Comparison of ENCODE assay signal across 7 cellular contexts in genomic region chr19:1267441-1268391, GRCh38. TPM values are rescaled to one million over a fixed set of nuclear protein-coding genes. Genes with fewer than 3 reads are reported as not detected.
DNase-seq lines count a peak whose midpoint lies in the region; ATAC-seq and TF ChIP-seq lines count a peak whose summit lies in the region.

No MANE protein-coding gene starts in this region.

- no peak for DNase-seq in activated B cell treated with CpG ODN at 0.5 μM for 24 hours
- no peak for DNase-seq in glutamatergic neuron
- peak; percentile 87 for DNase-seq in spleen
- no peak for DNase-seq in NCI-H187 treated with DMSO at 0.1 percent for 48 hours (lab: John Stamatoyannopoulos, UW)
- no peak for DNase-seq in stimulated activated naive CD4-positive, alpha-beta T cell (lab: John Stamatoyannopoulos, UW)
- no peak for DNase-seq in effector CD8-positive, alpha-beta T cell (lab: John Stamatoyannopoulos, UW)

- H3K4me3 Mint-ChIP-seq in activated B cell treated with CpG ODN at 0.5 μM for 24 hours (peak overlapping the region; percentile 57), glutamatergic neuron (ENCODE audit: unreplicated experiment) (peak overlapping the region; percentile 76)

- H3K27ac Mint-ChIP-seq in activated B cell treated with CpG ODN at 0.5 μM for 24 hours (peak overlapping the region; percentile 56), glutamatergic neuron (ENCODE audit: unreplicated experiment) (peak overlapping the region; percentile 38)

- H3K27ac ChIP-seq in HUES48 (ENCODE audit: low read depth, low read length) = no peak overlapping the region
- H3K27ac ChIP-seq in spleen = peak overlapping the region in 4 of 8 donors; percentile 81 to 100 (median 100)

- TF ChIP-seq CTCF in activated B cell treated with CpG ODN at 0.5 μM for 24 hours (IDR thresholded peaks at IDR 0.05) (no peak), glutamatergic neuron (IDR thresholded peaks at IDR 0.05; ENCODE audit: partially characterized antibody, unreplicated experiment) (no peak), spleen (IDR thresholded peaks at IDR 0.05 in 8 of 11, conservative IDR thresholded peaks at IDR 0.05 in 3 of 11) (peak in 2 of 11 experiments; percentile 2 to 8)

- peaks cover 28% of the 10 kb centered on the region for H3K36me3 Mint-ChIP-seq in activated B cell treated with CpG ODN at 0.5 μM for 24 hours (ENCODE audit: low read depth)
- H3K36me3 Mint-ChIP-seq in glutamatergic neuron (ENCODE audit: unreplicated experiment) = no peaks in the 10 kb centered on the region

- no peak for ATAC-seq in activated B cell treated with CpG ODN at 0.5 μM for 24 hours (ENCODE audit: low read depth)

- H3K27me3 Mint-ChIP-seq in activated B cell treated with CpG ODN at 0.5 μM for 24 hours (no peaks in the 10 kb centered on the region), glutamatergic neuron (ENCODE audit: unreplicated experiment) (peaks cover 15% of the 10 kb centered on the region)

- H3K9ac ChIP-seq in HUES48 (ENCODE audit: low read depth, low read length) = no peak overlapping the region

- H3K36me3 ChIP-seq in HUES48 (ENCODE audit: control insufficient read depth, insufficient read depth, low read length) (peaks cover 23% of the 10 kb centered on the region), spleen (peaks cover 0 to 27% (median 22%) of the 10 kb centered on the region in 6 donors)

- CTCF ChIA-PET in activated B cell treated with CpG ODN at 0.5 μM for 24 hours (lab: Charles Lee) = interaction anchor here (1.5 to 9.8 kb wide), 4 partner anchors 14 to 25 kb away, joined by 8 to 540 read pairs (median 18); partner anchors contain the start of gene ATP5F1D

- intact Hi-C loops in activated B cell treated with CpG ODN at 0.5 μM for 24 hours (cut with micrococcal nuclease) = loop anchor here (2.0 kb wide), 2 partner anchors 139 to 471 kb away; partner anchors contain the start of genes DAZAP1 and PTBP1
- intact Hi-C loops in spleen (cut with DNase I; ENCODE audit: low total_unique reads) = loop anchor here (2.0 kb wide), 1 partner anchor 23 kb away; no protein-coding TSS in a partner anchor

- 34 to 43% (median 36%) methylated on average over 29 to 43 of the region's 43 CpGs for WGBS in spleen, 5 donors

- H3K27me3 ChIP-seq in HUES48 (ENCODE audit: control insufficient read depth, insufficient read depth, low read length) (peaks cover 11% of the 10 kb centered on the region), spleen (replicated peaks in 1 of 7) (no peaks in the 10 kb centered on the region)

- peak overlapping the region; percentile 63 for H3K4me3 ChIP-seq in HUES48 (ENCODE audit: low read depth, low read length)
- H3K4me3 ChIP-seq in spleen = peak overlapping the region in 5 of 8 donors; percentile 56 to 90 (median 61)

- H3K4me1 ChIP-seq in HUES48 (ENCODE audit: control insufficient read depth, insufficient read depth, low read length) (peaks cover 27% of the 10 kb centered on the region), spleen (peaks cover 73 to 96% (median 94%) of the 10 kb centered on the region in 6 donors)

- POLR2A ChIA-PET in activated B cell treated with CpG ODN at 0.5 μM for 24 hours (lab: Charles Lee) = interaction anchor here (1.0 to 11.5 kb wide), 7 partner anchors 8 to 173 kb away, joined by 4 to 824 read pairs (median 28); partner anchors contain the start of genes ATP5F1D, CBARP, FAM174C and POLR2E

- H3K9me3 ChIP-seq in HUES48 (ENCODE audit: control insufficient read depth, insufficient read depth, low read length) (no peaks in the 10 kb centered on the region), spleen (no peaks in the 10 kb centered on the region)

- TF ChIP-seq POLR2A in spleen (IDR thresholded peaks at IDR 0.05) = no peak

- peaks cover 81% of the 10 kb centered on the region for H3K4me1 Mint-ChIP-seq in activated B cell treated with CpG ODN at 0.5 μM for 24 hours
- peaks cover 41% of the 10 kb centered on the region for H3K4me1 Mint-ChIP-seq in glutamatergic neuron (ENCODE audit: low read depth, unreplicated experiment)

- H3K9me3 Mint-ChIP-seq in activated B cell treated with CpG ODN at 0.5 μM for 24 hours (no peaks in the 10 kb centered on the region), glutamatergic neuron (ENCODE audit: unreplicated experiment) (peaks cover 16% of the 10 kb centered on the region)

RNA-seq across cellular contexts. Expression of gene CIRBP, which starts 1.4 kb away (rescaled TPM):
- total RNA-seq in activated B cell treated with CpG ODN at 0.5 μM for 24 hours (399 and 400 TPM in 2 replicates), glutamatergic neuron (ENCODE audit: unreplicated experiment) (341 TPM), spleen (100 to 1,000 TPM; 333 to 672 (median 514) TPM)
- polyA plus RNA-seq in spleen = 100 to 1,000 TPM; 406 to 894 (median 843) TPM

RNA-seq across cellular contexts. Expression of gene FAM174C, which starts 7.6 kb away (rescaled TPM):
- total RNA-seq in activated B cell treated with CpG ODN at 0.5 μM for 24 hours (47.9 and 52.0 TPM in 2 replicates), glutamatergic neuron (ENCODE audit: unreplicated experiment) (17.3 TPM), spleen (10 to 100 TPM; 35.8 to 69.6 (median 43.9) TPM)
- 100 to 1,000 TPM in 1 of 3 donors, 10 to 100 TPM in 2; 82.9 to 134 (median 88.6) TPM for polyA plus RNA-seq in spleen

RNA-seq across cellular contexts. Expression of gene EFNA2, which starts 18.0 kb away (rescaled TPM):
- not detected in 2 replicates for total RNA-seq in activated B cell treated with CpG ODN at 0.5 μM for 24 hours
- 61.4 TPM for total RNA-seq in glutamatergic neuron (ENCODE audit: unreplicated experiment)
- total RNA-seq in spleen = not detected
- polyA plus RNA-seq in spleen = not detected

RNA-seq across cellular contexts. Expression of gene MIDN, which starts 19.3 kb away (rescaled TPM):
- total RNA-seq in activated B cell treated with CpG ODN at 0.5 μM for 24 hours (64.5 and 68.4 TPM in 2 replicates), glutamatergic neuron (ENCODE audit: unreplicated experiment) (325 TPM), spleen (100 to 1,000 TPM in 4 of 7 donors, 10 to 100 TPM in 3; 42.1 to 223 (median 138) TPM)
- polyA plus RNA-seq in spleen = 10 to 100 TPM; 16.5 to 48.9 (median 19.1) TPM

RNA-seq across cellular contexts. Expression of gene ATP5F1D, which starts 26.2 kb away (rescaled TPM):
- 172 and 185 TPM in 2 replicates for total RNA-seq in activated B cell treated with CpG ODN at 0.5 μM for 24 hours
- 129 TPM for total RNA-seq in glutamatergic neuron (ENCODE audit: unreplicated experiment)
- total RNA-seq in spleen = 100 to 1,000 TPM in 4 of 7 donors, 10 to 100 TPM in 3; 49.1 to 131 (median 102) TPM
- 100 to 1,000 TPM; 164 to 166 (median 165) TPM for polyA plus RNA-seq in spleen

Comparison
In these comparisons a context has a peak if more than half of its experiments do, and no peak if none do; other contexts are left out.
1. RNA of gene EFNA2, which starts 18.0 kb away (total RNA-seq): 61.4 TPM in glutamatergic neuron (single experiment); not detected in activated B cell treated with CpG ODN at 0.5 μM for 24 hours and not detected in spleen; every median in the first group is over 10 times any median in the second.